Comparison of ENCODE assay signal across 9 cellular contexts in the genomic region with DNA sequence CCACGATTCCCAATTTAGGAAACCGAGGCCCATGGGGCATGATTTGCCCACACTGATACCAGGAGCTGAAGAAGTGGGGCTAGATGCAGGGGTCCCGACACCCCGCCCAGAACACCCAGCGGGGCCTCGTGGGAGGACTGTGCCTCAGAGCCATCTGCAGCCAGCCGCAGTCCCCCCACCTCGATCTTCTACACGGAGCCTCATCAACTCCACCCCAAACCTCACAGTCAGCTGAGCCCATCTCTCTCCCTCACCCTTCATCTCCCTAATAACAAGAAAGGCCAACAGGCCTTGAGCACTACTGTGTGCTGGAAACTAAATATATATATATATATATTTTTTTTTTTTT. TPM values are rescaled to one million over a fixed set of nuclear protein-coding genes. Genes with fewer than 3 reads are reported as not detected.
DNase-seq lines count a peak whose midpoint lies in the region; ATAC-seq and FAIRE-seq lines count a peak whose summit lies in the region.
"Had no signal": no experiment of that assay in that cellular context is flagged by ENCODE, and none has a peak within 500 bp of the region (broad histone marks: within the 10 kb centered on the region; RNA-seq: fewer than 3 reads in every experiment).

No MANE protein-coding gene starts in this region.

- no peak for FAIRE-seq in GM18507 (lab: Jason Lieb, UNC)

- peak; percentile 56 for DNase-seq in GM18507 (ENCODE audit: extremely low spot score, insufficient read length, low read depth)
- peak; percentile 48 for DNase-seq in germinal center (ENCODE audit: low spot score)
- DNase-seq in NCI-H524 treated with DMSO at 0.1 percent for 48 hours (lab: John Stamatoyannopoulos, UW) = no peak
- no peak for DNase-seq in occipital lobe (lab: John Stamatoyannopoulos, UW)
- DNase-seq in NCI-H82 treated with DMSO at 0.1 percent for 48 hours (lab: John Stamatoyannopoulos, UW; ENCODE audit: unreplicated experiment) = no peak
- DNase-seq: ovary had no signal

- peak; percentile 29 for ATAC-seq in GM19463 (IDR thresholded peaks at IDR 0.05; ENCODE audit: unreplicated experiment)
- peak; percentile 15 for ATAC-seq in HG03159 (IDR thresholded peaks at IDR 0.05; ENCODE audit: unreplicated experiment)
- no peak for ATAC-seq in HG02798 (IDR thresholded peaks at IDR 0.05; ENCODE audit: poor library complexity, unreplicated experiment)

RNA-seq across cellular contexts. Expression of a gene that starts 4.2 kb away (rescaled TPM):
- 6.2 TPM for total RNA-seq in occipital lobe

RNA-seq across cellular contexts. Expression of a gene that starts 49.2 kb away (rescaled TPM):
- total RNA-seq in occipital lobe = 24.5 TPM

Comparison
In these comparisons a context has a peak if more than half of its experiments do, and no peak if none do; other contexts are left out.
1. DNase-seq: peak in GM18507 (single experiment) and germinal center (single experiment); none in NCI-H524 treated with DMSO at 0.1 percent for 48 hours (single experiment), occipital lobe (single experiment) and NCI-H82 treated with DMSO at 0.1 percent for 48 hours (single experiment).